In genomic region chr17:21841839-21842238, GRCh38 we compare ENCODE assay signal across 31 cellular contexts.
"Had no signal": no experiment of that assay in that cellular context is flagged by ENCODE, and none has a peak within 500 bp of the region (broad histone marks: within the 10 kb centered on the region; RNA-seq: fewer than 3 reads in every experiment).

No MANE protein-coding gene starts in this region.

- H3K27ac Mint-ChIP-seq: T-cell, T-helper 17 cell had no signal

- H3K4me1 Mint-ChIP-seq: activated naive CD8-positive, alpha-beta T cell treated with anti-CD3 and anti-CD28 coated beads, Interleukin-2, amount 10 ng/mL, durations not matched to agents 7 days and 5 days; central memory CD8-positive, alpha-beta T cell; T-cell; T-helper 17 cell had no signal

- H3K4me3 Mint-ChIP-seq: activated naive CD8-positive, alpha-beta T cell treated with anti-CD3 and anti-CD28 coated beads, Interleukin-2, amount 10 ng/mL, durations not matched to agents 7 days and 5 days; activated T-cell treated with anti-CD3 and anti-CD28 coated beads, Interleukin-2, amount 50 U/mL, for 4 hours; central memory CD8-positive, alpha-beta T cell; T-cell; T-helper 17 cell had no signal

- ATAC-seq: activated T-cell treated with anti-CD3 and anti-CD28 coated beads, Interleukin-2, amount 50 U/mL, for 4 hours; K562; T-cell; T-helper 17 cell had no signal

- H3K4me1 ChIP-seq: ascending aorta, SJSA1 had no signal

- H3K36me3 Mint-ChIP-seq: activated naive CD8-positive, alpha-beta T cell treated with anti-CD3 and anti-CD28 coated beads, Interleukin-2, amount 10 ng/mL, durations not matched to agents 7 days and 5 days; T-cell had no signal

- H3K27me3 ChIP-seq: cardiac muscle cell, SJSA1 had no signal

- H3K27ac ChIP-seq: ascending aorta, cardiac muscle cell, SJSA1, WERI-Rb-1 had no signal

- DNase-seq: activated CD4-positive, alpha-beta T cell treated with anti-CD3 and anti-CD28 coated beads for 1 hour; activated CD4-positive, alpha-beta T cell treated with anti-CD3 and anti-CD28 coated beads for 48 hours; activated CD4-positive, alpha-beta T cell treated with anti-CD3 and anti-CD28 coated beads, Interleukin-2, amount 50 U/mL, for 48 hours; activated CD4-positive, CD25-positive, alpha-beta regulatory T cell; activated effector memory CD4-positive, alpha-beta T cell treated with Interleukin-2 at 50 U/mL for 16 hours; activated naive CD4-positive, alpha-beta T cell treated with anti-CD3 and anti-CD28 coated beads, Interleukin-2, amount 50 U/mL, for 16 hours; activated naive CD8-positive, alpha-beta T cell treated with anti-CD3 and anti-CD28 coated beads, Interleukin-2, amount 10 ng/mL, durations not matched to agents 7 days and 5 days; activated T-cell treated with anti-CD3 and anti-CD28 coated beads, Interleukin-2, amount 50 U/mL, for 4 hours; amygdala; NCI-H1092 treated with DMSO at 0.1 percent for 48 hours; NCI-H1417; NCI-H146; NCI-H187; NCI-H2029 treated with DMSO at 0.1 percent for 48 hours; NCI-H2107; NCI-H2171; NCI-H510A; NCI-H526; NCI-H748 treated with DMSO at 0.1 percent for 48 hours; OCI-M1; SHP77 treated with DMSO at 0.1 percent for 48 hours; SK-N-SH; T-cell; T-helper 17 cell; T1000; WERI-Rb-1 had no signal

- FAIRE-seq: K562 had no signal

- H3K27me3 Mint-ChIP-seq: activated naive CD8-positive, alpha-beta T cell treated with anti-CD3 and anti-CD28 coated beads, Interleukin-2, amount 10 ng/mL, durations not matched to agents 7 days and 5 days; central memory CD8-positive, alpha-beta T cell; T-helper 17 cell had no signal

- H3K36me3 ChIP-seq: ascending aorta, cardiac muscle cell, SJSA1, WERI-Rb-1 had no signal

- H3K9me3 ChIP-seq: SJSA1, SK-N-SH had no signal

- H3K4me3 ChIP-seq: cardiac muscle cell, K562, SJSA1 had no signal
